Comparison of ENCODE assay signal across 29 cellular contexts in the genomic region with DNA sequence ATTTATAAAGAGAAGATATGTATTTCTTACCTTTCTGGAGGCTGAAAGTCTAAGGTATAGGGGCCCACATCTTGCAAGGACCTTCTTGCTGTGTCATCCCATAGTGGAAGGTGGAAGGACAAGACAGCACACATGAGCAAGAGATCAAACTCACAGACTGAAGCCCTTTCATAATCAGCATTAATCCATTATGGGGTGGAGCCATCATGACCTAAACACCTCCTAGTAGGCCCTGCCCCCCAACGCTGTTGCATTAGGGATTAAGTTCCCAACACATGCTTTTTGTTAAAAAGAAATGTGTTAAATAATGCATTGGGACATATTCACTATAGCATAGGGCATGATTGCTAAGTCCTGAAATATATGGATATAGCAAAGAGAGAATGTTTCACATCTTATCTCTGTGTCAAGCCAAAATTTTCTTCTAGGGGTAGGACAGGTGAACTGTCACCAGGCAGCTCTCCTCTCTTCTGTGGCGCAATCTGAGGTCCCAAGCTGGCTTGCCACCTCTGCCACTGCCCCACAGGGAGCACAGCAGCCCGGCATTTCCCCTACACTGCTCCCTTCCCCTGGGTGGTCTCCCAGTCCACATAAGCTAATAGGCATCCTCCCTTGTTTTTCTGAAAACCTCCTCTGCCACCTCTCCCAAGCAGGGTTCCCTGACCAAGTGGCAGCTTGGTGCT. TPM values are rescaled to one million over a fixed set of nuclear protein-coding genes. Genes with fewer than 3 reads are reported as not detected.
DNase-seq lines count a peak whose midpoint lies in the region; ATAC-seq, FAIRE-seq and TF ChIP-seq lines count a peak whose summit lies in the region.
"Had no signal": no experiment of that assay in that cellular context is flagged by ENCODE, and none has a peak within 500 bp of the region (broad histone marks: within the 10 kb centered on the region; RNA-seq: fewer than 3 reads in every experiment).

No MANE protein-coding gene starts in this region.

- H3K27ac Mint-ChIP-seq in H9, result no peak overlapping the region
- no peak overlapping the region for H3K27ac Mint-ChIP-seq in Caco-2 (ENCODE audit: unreplicated experiment)
- H3K27ac Mint-ChIP-seq: activated naive CD4-positive, alpha-beta T cell treated with anti-CD3 and anti-CD28 coated beads for 36 hours; CD4-positive, alpha-beta T cell; nephron progenitor cell; stimulated activated naive CD8-positive, alpha-beta T cell treated with anti-CD3 and anti-CD28 coated beads, Interleukin-15, amount 100 ng/mL, for 72 hours had no signal

- H3K4me3 ChIP-seq in WERI-Rb-1 (ENCODE audit: low read depth, low read length) (no peak overlapping the region; the same call in 1 of the 2 replicates), skeletal muscle satellite cell (ENCODE audit: low read length) (no peak overlapping the region), Caco-2 (ENCODE audit: low read depth, low read length) (no peak overlapping the region)
- H3K4me3 ChIP-seq: adrenal gland, body of pancreas, hepatocyte, ovary, SK-N-MC, tibial artery had no signal

- CTCF ChIA-PET in Caco-2 (lab: Charles Lee), result no interaction called here

- no peaks in the 10 kb centered on the region for H3K27me3 ChIP-seq in H9 (ENCODE audit: insufficient read depth, low read length)
- no peaks in the 10 kb centered on the region for H3K27me3 ChIP-seq in WERI-Rb-1 (ENCODE audit: insufficient read depth, low read depth, severe bottlenecking)
- no peaks in the 10 kb centered on the region for H3K27me3 ChIP-seq in foreskin keratinocyte
- H3K27me3 ChIP-seq in skeletal muscle satellite cell (ENCODE audit: control insufficient read depth, insufficient read depth, low read length), result no peaks in the 10 kb centered on the region
- no peaks in the 10 kb centered on the region for H3K27me3 ChIP-seq in Caco-2 (replicated peaks; ENCODE audit: control insufficient read depth, insufficient read depth, low read length)
- H3K27me3 ChIP-seq: adrenal gland, body of pancreas, hepatocyte, ovary, tibial artery had no signal

- no peak overlapping the region for H4K91ac ChIP-seq in H9 (ENCODE audit: insufficient read length, low read depth, low read length)

- no peak overlapping the region for H4K5ac ChIP-seq in H9 (ENCODE audit: insufficient read length, low read depth, low read length)

- no peak overlapping the region for H3K14ac ChIP-seq in H9 (ENCODE audit: insufficient read depth, low read length)

- H3K4me1 Mint-ChIP-seq in H9 (peaks cover 9 to 13% of the 10 kb centered on the region in 2 experiments), Caco-2 (ENCODE audit: low read depth, unreplicated experiment) (no peaks in the 10 kb centered on the region)
- H3K4me1 Mint-ChIP-seq: central memory CD8-positive, alpha-beta T cell; nephron progenitor cell; stimulated activated naive CD8-positive, alpha-beta T cell treated with anti-CD3 and anti-CD28 coated beads, Interleukin-15, amount 100 ng/mL, for 72 hours had no signal

- no peak for TF ChIP-seq CTCF in H9 (conservative IDR thresholded peaks at IDR 0.05)
- no peak for TF ChIP-seq CTCF in WERI-Rb-1 (IDR thresholded peaks at IDR 0.05; ENCODE audit: low read depth, low read length)
- TF ChIP-seq CTCF in foreskin keratinocyte (conservative IDR thresholded peaks at IDR 0.05), result no peak
- TF ChIP-seq CTCF in Caco-2 (IDR thresholded peaks at IDR 0.05; ENCODE audit: insufficient read depth in 1 of 2, low read depth in 1 of 2, low read length in 1 of 2, severe bottlenecking in 1 of 2, unreplicated experiment in 1 of 2), result no peak

- H3K27me3 Mint-ChIP-seq in H9 (ENCODE audit: low read depth) (peaks cover 15% of the 10 kb centered on the region), Caco-2 (ENCODE audit: insufficient read depth, unreplicated experiment) (no peaks in the 10 kb centered on the region)

- no peak overlapping the region for H3K18ac ChIP-seq in H9 (ENCODE audit: insufficient read length, low read depth, low read length)

- H3K36me3 Mint-ChIP-seq in H9 (ENCODE audit: insufficient read depth in 1 of 3, low read depth in 3 of 3) (no peaks in the 10 kb centered on the region), Caco-2 (ENCODE audit: insufficient read depth, unreplicated experiment) (no peaks in the 10 kb centered on the region)

- H3K23me2 ChIP-seq in H9 (ENCODE audit: insufficient read length, low read depth, low read length, poor library complexity, severe bottlenecking), result no peaks in the 10 kb centered on the region

- peak; percentile 12 for DNase-seq in H9
- peak; percentile 71 for DNase-seq in WERI-Rb-1
- DNase-seq in foreskin keratinocyte, result no peak
- no peak for DNase-seq in urothelium cell line (ENCODE audit: low spot score)
- DNase-seq in Caco-2, result no peak
- DNase-seq: activated CD4-positive, alpha-beta T cell treated with anti-CD3 and anti-CD28 coated beads, Interleukin-2, amount 50 U/mL, for 48 hours; activated CD8-positive, alpha-beta memory T cell treated with anti-CD3 and anti-CD28 coated beads, Interleukin-2, amount 50 U/mL, for 48 hours; activated naive CD4-positive, alpha-beta T cell treated with anti-CD3 and anti-CD28 coated beads for 36 hours; body of pancreas; CD4-positive, alpha-beta T cell; left colon; NCI-H1048; NCI-H187; NCI-H2171; nephron progenitor cell; ovary; stimulated activated CD4-positive, alpha-beta T cell treated with anti-CD3 and anti-CD28 coated beads, Interleukin-12 subunit alpha, Interleukin-12 subunit beta, amount 100 ng/mL, for 4 hours; stimulated activated CD4-positive, alpha-beta T cell treated with anti-CD3 and anti-CD28 coated beads, Interleukin-2, amount 100 ng/mL, for 48 hours; stimulated activated naive CD8-positive, alpha-beta T cell treated with anti-CD3 and anti-CD28 coated beads, Interleukin-15, amount 100 ng/mL, for 72 hours; tibial artery had no signal

- no peak overlapping the region for H3K56ac ChIP-seq in H9 (ENCODE audit: insufficient read length, low read depth, low read length)

- no peak overlapping the region for H2BK15ac ChIP-seq in H9 (ENCODE audit: low read depth, low read length)

- H3K4me2 ChIP-seq in H9 (ENCODE audit: insufficient read depth, insufficient read length, low read length) (no peak overlapping the region), skeletal muscle satellite cell (ENCODE audit: low read length) (peak overlapping the region; percentile 12)
- H3K4me2 ChIP-seq: hepatocyte had no signal

- H3K9me3 ChIP-seq in H9 (ENCODE audit: control insufficient read depth, low read depth, low read length) (no peaks in the 10 kb centered on the region), WERI-Rb-1 (ENCODE audit: severe bottlenecking) (no peaks in the 10 kb centered on the region), skeletal muscle satellite cell (replicated peaks; ENCODE audit: low read length) (no peaks in the 10 kb centered on the region), Caco-2 (no peaks in the 10 kb centered on the region)
- H3K9me3 ChIP-seq: adrenal gland, body of pancreas, ovary, tibial artery had no signal

- H3K79me1 ChIP-seq in H9 (ENCODE audit: insufficient read depth, low read depth, low read length, poor library complexity, severe bottlenecking), result no peaks in the 10 kb centered on the region

- H3T11ph ChIP-seq in H9 (ENCODE audit: low read length), result no peak overlapping the region

- intact Hi-C loops in Caco-2 (cut with micrococcal nuclease; ENCODE audit: unreplicated experiment), result no loop called here

- H3K27ac ChIP-seq in H9 (ENCODE audit: insufficient read length, low read depth, low read length) (no peak overlapping the region), WERI-Rb-1 (peak overlapping the region; percentile 43), foreskin keratinocyte (peak overlapping the region; percentile 40)
- H3K27ac ChIP-seq: adrenal gland, body of pancreas, hepatocyte, ovary, RWPE1, SK-N-MC, tibial artery had no signal

- no peaks in the 10 kb centered on the region for H3K36me3 ChIP-seq in WERI-Rb-1
- H3K36me3 ChIP-seq in skeletal muscle satellite cell (ENCODE audit: insufficient read depth, low read length), result no peaks in the 10 kb centered on the region
- H3K36me3 ChIP-seq in Caco-2 (ENCODE audit: control insufficient read depth, insufficient read depth, low read length), result no peaks in the 10 kb centered on the region
- H3K36me3 ChIP-seq: adrenal gland, ovary, tibial artery had no signal

- H3K4me1 ChIP-seq in H9 (ENCODE audit: insufficient read depth, low read length), result no peaks in the 10 kb centered on the region
- peaks cover 15% of the 10 kb centered on the region for H3K4me1 ChIP-seq in foreskin keratinocyte
- H3K4me1 ChIP-seq in skeletal muscle satellite cell (ENCODE audit: control insufficient read depth, insufficient read depth, low read length), result peaks cover 32% of the 10 kb centered on the region
- H3K4me1 ChIP-seq in Caco-2, result no peaks in the 10 kb centered on the region
- H3K4me1 ChIP-seq: body of pancreas, tibial artery had no signal

- no TSS peak for BruUV-seq in Caco-2 (replicated peaks; lab: Mats Ljungman, UMichigan)

- H3K9ac ChIP-seq in H9 (ENCODE audit: extremely low read depth, insufficient read length, low read length) (no peak overlapping the region), skeletal muscle satellite cell (ENCODE audit: low read depth, low read length) (no peak overlapping the region)

- H2AK5ac ChIP-seq in H9 (ENCODE audit: insufficient read length, low read length), result no peak overlapping the region

- H2BK12ac ChIP-seq in H9 (ENCODE audit: insufficient read length, low read depth, low read length), result no peak overlapping the region

- no peak overlapping the region for H3K23ac ChIP-seq in H9 (ENCODE audit: insufficient read length, low read depth, low read length)

- no peaks in the 10 kb centered on the region for H3K79me2 ChIP-seq in H9 (ENCODE audit: insufficient read depth, low read length)
- H3K79me2 ChIP-seq: hepatocyte had no signal

- H3K4me3 Mint-ChIP-seq in H9 (no peak overlapping the region), Caco-2 (ENCODE audit: unreplicated experiment) (no peak overlapping the region)
- H3K4me3 Mint-ChIP-seq: activated naive CD4-positive, alpha-beta T cell treated with anti-CD3 and anti-CD28 coated beads for 36 hours; CD4-positive, alpha-beta T cell; central memory CD8-positive, alpha-beta T cell; nephron progenitor cell; stimulated activated naive CD8-positive, alpha-beta T cell treated with anti-CD3 and anti-CD28 coated beads, Interleukin-15, amount 100 ng/mL, for 72 hours had no signal

- H2BK120ac ChIP-seq in H9 (ENCODE audit: low read depth, low read length, poor library complexity, severe bottlenecking), result no peak overlapping the region

- no peak overlapping the region for H2BK5ac ChIP-seq in H9 (ENCODE audit: insufficient read length, low read length)

- H4K20me1 ChIP-seq in H9 (ENCODE audit: control insufficient read depth, insufficient read depth, insufficient read length), result no peaks in the 10 kb centered on the region

- no peak overlapping the region for H2BK20ac ChIP-seq in H9 (ENCODE audit: low read depth, low read length, poor library complexity, severe bottlenecking)

- ATAC-seq in foreskin keratinocyte (no peak), HG03097 (IDR thresholded peaks at IDR 0.05; ENCODE audit: low FRiP score, unreplicated experiment) (no peak)
- ATAC-seq: activated CD4-positive, CD25-positive, alpha-beta regulatory T cell treated with anti-CD3 and anti-CD28 coated beads, Interleukin-2, amount 50 U/mL, for 24 hours; body of pancreas; left colon; stimulated activated naive CD8-positive, alpha-beta T cell treated with anti-CD3 and anti-CD28 coated beads, Interleukin-15, amount 100 ng/mL, for 72 hours had no signal

- H4K8ac ChIP-seq in H9 (replicated peaks; ENCODE audit: insufficient read length, low read depth, low read length), result no peak overlapping the region

- H2AFZ ChIP-seq in H9 (ENCODE audit: low read length), result no peak overlapping the region
- H2AFZ ChIP-seq: hepatocyte had no signal

- no CpG with 5 or more reads among the region's 3 CpGs for WGBS in H9 (ENCODE audit: extremely low coverage, insufficient read length, low lambda C conversion rate)

- H3K4ac ChIP-seq in H9 (ENCODE audit: low read depth, low read length), result no peak overlapping the region

- H3K9me3 Mint-ChIP-seq in H9 (no peaks in the 10 kb centered on the region), Caco-2 (ENCODE audit: unreplicated experiment) (no peaks in the 10 kb centered on the region)
- H3K9me3 Mint-ChIP-seq: activated naive CD4-positive, alpha-beta T cell treated with anti-CD3 and anti-CD28 coated beads for 36 hours; CD4-positive, alpha-beta T cell; central memory CD8-positive, alpha-beta T cell; nephron progenitor cell; stimulated activated naive CD8-positive, alpha-beta T cell treated with anti-CD3 and anti-CD28 coated beads, Interleukin-15, amount 100 ng/mL, for 72 hours had no signal

- POLR2A ChIA-PET in Caco-2 (lab: Charles Lee), result no interaction called here

- FAIRE-seq in urothelium cell line (lab: Jason Lieb, UNC), result no peak
- FAIRE-seq: endometrium had no signal

RNA-seq across cellular contexts. Expression of gene CTIF, which starts 8.3 kb away (rescaled TPM):
- total RNA-seq in H9 (2021) (14.4 and 15.8 TPM in 2 replicates), foreskin keratinocyte (22.3 TPM in 2 replicates), Caco-2 (2022) (19.9 and 21.4 TPM in 2 replicates)
- 20.8 and 22.1 TPM in 2 replicates for polyA plus RNA-seq in foreskin keratinocyte
- 15.3 and 16.2 TPM in 2 replicates for total RNA-seq in skeletal muscle satellite cell (2012; rRNA removed)

Comparison
In these comparisons a context has a peak if more than half of its experiments do, and no peak if none do; other contexts are left out.
1. DNase-seq: peak in H9 (single experiment) and WERI-Rb-1 (single experiment); none in foreskin keratinocyte (0 of 2), urothelium cell line (single experiment) and Caco-2 (0 of 2).